ENCODE assay signal across 25 cellular contexts in genomic region chr5:1338518-1339070, GRCh38. TPM values are rescaled to one million over a fixed set of nuclear protein-coding genes. Genes with fewer than 3 reads are reported as not detected.
"Had no signal": no experiment of that assay in that cellular context is flagged by ENCODE, and none has a peak within 500 bp of the region (broad histone marks: within the 10 kb centered on the region; RNA-seq: fewer than 3 reads in every experiment).

No MANE protein-coding gene starts in this region.

- H3K4me3 ChIP-seq: ovary, prostate gland, vagina had no signal

- H3K27ac ChIP-seq: foreskin keratinocyte, neutrophil, ovary, prostate gland, vagina, VCaP had no signal

- H3K36me3 ChIP-seq: ovary had no signal

- H3K27me3 ChIP-seq: foreskin keratinocyte, neutrophil, ovary, vagina had no signal

- ATAC-seq: activated CD8-positive, alpha-beta T cell treated with anti-CD3 and anti-CD28 coated beads, Interleukin-2, amount 10 ng/mL, durations not matched to agents 7 days and 5 days; activated naive CD8-positive, alpha-beta T cell treated with anti-CD3 and anti-CD28 coated beads, Interleukin-2, amount 50 U/mL, for 24 hours; foreskin keratinocyte; naive thymus-derived CD8-positive, alpha-beta T cell; stimulated activated memory B cell treated with anti-CD40 and anti-IgM and Interleukin-4, amounts not matched to agents 10 μg/mL and 1 μg/mL and 100 μg/mL, for 72 hours had no signal

- H3K9me3 ChIP-seq: neutrophil, ovary, prostate gland, vagina had no signal

- H3K27me3 Mint-ChIP-seq: activated CD4-positive, alpha-beta T cell treated with anti-CD3 and anti-CD28 coated beads, Interleukin-2, amount 10 ng/mL, durations not matched to agents 7 days and 5 days; activated naive CD8-positive, alpha-beta T cell treated with anti-CD3 and anti-CD28 coated beads, Interleukin-2, amount 50 U/mL, for 24 hours; brain; naive thymus-derived CD8-positive, alpha-beta T cell; stimulated activated memory B cell treated with anti-CD40 and anti-IgM and Interleukin-4, amounts not matched to agents 10 μg/mL and 1 μg/mL and 100 μg/mL, for 72 hours; type B pancreatic cell had no signal

- H3K4me1 ChIP-seq: prostate gland had no signal

- H3K27ac Mint-ChIP-seq: activated CD4-positive, alpha-beta T cell treated with anti-CD3 and anti-CD28 coated beads, Interleukin-2, amount 10 ng/mL, durations not matched to agents 7 days and 5 days; activated CD8-positive, alpha-beta T cell treated with anti-CD3 and anti-CD28 coated beads, Interleukin-2, amount 10 ng/mL, durations not matched to agents 7 days and 5 days; activated naive CD8-positive, alpha-beta T cell treated with anti-CD3 and anti-CD28 coated beads, Interleukin-2, amount 50 U/mL, for 24 hours; activated T-helper 1 cell treated with anti-CD3 and anti-CD28 coated beads, Interleukin-12 subunit alpha, Interleukin-12 subunit beta, Interleukin-2, Interleukin-4 antibody, amounts not matched to agents 30 ng/mL and 10 ng/mL and 1 ng/mL, durations not matched to agents 14 hours and 24 hours and 36 hours; brain; stimulated activated memory B cell treated with anti-CD40 and anti-IgM and Interleukin-4, amounts not matched to agents 10 μg/mL and 1 μg/mL and 100 μg/mL, for 72 hours; type B pancreatic cell had no signal

- DNase-seq: activated CD4-positive, alpha-beta T cell treated with anti-CD3 and anti-CD28 coated beads, Interleukin-2, amount 10 ng/mL, durations not matched to agents 7 days and 5 days; activated CD4-positive, CD25-positive, alpha-beta regulatory T cell treated with anti-CD3 and anti-CD28 coated beads, Interleukin-2, amount 50 U/mL, for 72 hours; activated CD8-positive, alpha-beta T cell treated with anti-CD3 and anti-CD28 coated beads, Interleukin-2, amount 10 ng/mL, durations not matched to agents 7 days and 5 days; activated gamma-delta T cell; activated naive CD4-positive, alpha-beta T cell treated with anti-CD3 and anti-CD28 coated beads, Interleukin-2, amount 50 U/mL, for 16 hours; activated naive CD8-positive, alpha-beta T cell treated with anti-CD3 and anti-CD28 coated beads, Interleukin-2, amount 50 U/mL, for 24 hours; effector memory CD4-positive, alpha-beta T cell; foreskin keratinocyte; stimulated activated CD4-positive, alpha-beta T cell treated with anti-CD3 and anti-CD28 coated beads, Interleukin-2, amount 100 ng/mL, for 24 hours had no signal

- H3K4me3 Mint-ChIP-seq: activated CD4-positive, alpha-beta T cell treated with anti-CD3 and anti-CD28 coated beads, Interleukin-2, amount 10 ng/mL, durations not matched to agents 7 days and 5 days; activated CD8-positive, alpha-beta T cell treated with anti-CD3 and anti-CD28 coated beads, Interleukin-2, amount 10 ng/mL, durations not matched to agents 7 days and 5 days; activated naive CD8-positive, alpha-beta T cell treated with anti-CD3 and anti-CD28 coated beads, Interleukin-2, amount 50 U/mL, for 24 hours; activated T-helper 1 cell treated with anti-CD3 and anti-CD28 coated beads, Interleukin-12 subunit alpha, Interleukin-12 subunit beta, Interleukin-2, Interleukin-4 antibody, amounts not matched to agents 30 ng/mL and 10 ng/mL and 1 ng/mL, durations not matched to agents 14 hours and 24 hours and 36 hours; brain; naive thymus-derived CD8-positive, alpha-beta T cell; stimulated activated memory B cell treated with anti-CD40 and anti-IgM and Interleukin-4, amounts not matched to agents 10 μg/mL and 1 μg/mL and 100 μg/mL, for 72 hours; type B pancreatic cell had no signal

- H3K9me3 Mint-ChIP-seq: activated CD4-positive, alpha-beta T cell treated with anti-CD3 and anti-CD28 coated beads, Interleukin-2, amount 10 ng/mL, durations not matched to agents 7 days and 5 days; activated naive CD8-positive, alpha-beta T cell treated with anti-CD3 and anti-CD28 coated beads, Interleukin-2, amount 50 U/mL, for 24 hours; activated T-helper 1 cell treated with anti-CD3 and anti-CD28 coated beads, Interleukin-12 subunit alpha, Interleukin-12 subunit beta, Interleukin-2, Interleukin-4 antibody, amounts not matched to agents 30 ng/mL and 10 ng/mL and 1 ng/mL, durations not matched to agents 14 hours and 24 hours and 36 hours; brain; naive thymus-derived CD8-positive, alpha-beta T cell; stimulated activated memory B cell treated with anti-CD40 and anti-IgM and Interleukin-4, amounts not matched to agents 10 μg/mL and 1 μg/mL and 100 μg/mL, for 72 hours; type B pancreatic cell had no signal

RNA-seq across cellular contexts. Expression of gene TERT, which starts 43.7 kb away (rescaled TPM):
- total RNA-seq: dermis microvascular lymphatic vessel endothelial cell, glomerular endothelial cell, kidney epithelial cell, mesenteric fat pad, skeletal muscle tissue, temporal lobe, vagina had no signal
- polyA plus RNA-seq: foreskin keratinocyte, ovary had no signal
